In genomic region chr6:45827952-45828530, GRCh38 we compare ENCODE assay signal across 20 cellular contexts.
"Had no signal": no experiment of that assay in that cellular context is flagged by ENCODE, and none has a peak within 500 bp of the region (broad histone marks: within the 10 kb centered on the region; RNA-seq: fewer than 3 reads in every experiment).

No MANE protein-coding gene starts in this region.

- H3K4me3 ChIP-seq: left lung, psoas muscle, tibial artery, vagina had no signal

- H3K4me1 ChIP-seq: left lung, psoas muscle, tibial artery, vagina had no signal

- H3K9me3 ChIP-seq: left lung, psoas muscle, tibial artery, vagina had no signal

- H3K4me3 Mint-ChIP-seq: activated B cell treated with CpG ODN at 0.5 μM for 24 hours; activated T-helper 1 cell treated with anti-CD3 and anti-CD28 coated beads, Interleukin-12 subunit alpha, Interleukin-12 subunit beta, Interleukin-2, Interleukin-4 antibody, amounts not matched to agents 30 ng/mL and 10 ng/mL and 1 ng/mL, durations not matched to agents 14 hours and 24 hours and 36 hours; dendritic cell treated with granulocyte-macrophage colony-stimulating factor and Interleukin-4, amounts not matched to agents 40 ng/mL and 50 ng/mL, for 4 days; nephron progenitor cell; T-helper 2 cell treated with Interferon-gamma antibody and Interleukin-4, amounts not matched to agents 5 μg/mL and 100 μg/mL, for 36 hours had no signal

- H3K27ac ChIP-seq: left lung, psoas muscle, tibial artery, vagina had no signal

- DNase-seq: activated B cell treated with CpG ODN at 0.5 μM for 24 hours; activated CD4-positive, alpha-beta T cell treated with anti-CD3 and anti-CD28 coated beads for 48 hours; activated CD8-positive, alpha-beta memory T cell treated with anti-CD3 and anti-CD28 coated beads, Interleukin-2, amount 50 U/mL, for 48 hours; activated naive CD4-positive, alpha-beta T cell treated with Interleukin-2 at 50 U/mL for 16 hours; aorta; cerebellar nuclear complex; effector memory CD4-positive, alpha-beta T cell; kidney; left lung; nephron progenitor cell; psoas muscle; stimulated activated CD4-positive, alpha-beta T cell treated with anti-CD3 and anti-CD28 coated beads, Interleukin-12 subunit alpha, Interleukin-12 subunit beta, amount 100 ng/mL, for 4 hours; stimulated activated CD4-positive, alpha-beta T cell treated with anti-CD3 and anti-CD28 coated beads, Interleukin-2, amount 100 ng/mL, for 24 hours; SW 1271; tibial artery had no signal

- H3K36me3 ChIP-seq: left lung, tibial artery, vagina had no signal

- H3K9me3 Mint-ChIP-seq: activated B cell treated with CpG ODN at 0.5 μM for 24 hours; dendritic cell treated with granulocyte-macrophage colony-stimulating factor and Interleukin-4, amounts not matched to agents 40 ng/mL and 50 ng/mL, for 4 days had no signal

- H3K27ac Mint-ChIP-seq: activated B cell treated with CpG ODN at 0.5 μM for 24 hours; activated T-helper 1 cell treated with anti-CD3 and anti-CD28 coated beads, Interleukin-12 subunit alpha, Interleukin-12 subunit beta, Interleukin-2, Interleukin-4 antibody, amounts not matched to agents 30 ng/mL and 10 ng/mL and 1 ng/mL, durations not matched to agents 14 hours and 24 hours and 36 hours; dendritic cell treated with granulocyte-macrophage colony-stimulating factor and Interleukin-4, amounts not matched to agents 40 ng/mL and 50 ng/mL, for 4 days; nephron progenitor cell; T-helper 2 cell treated with Interferon-gamma antibody and Interleukin-4, amounts not matched to agents 5 μg/mL and 100 μg/mL, for 36 hours had no signal

- H3K27me3 ChIP-seq: left lung, tibial artery, vagina had no signal

- ATAC-seq: left lung, sciatic nerve had no signal
